Comparison of ENCODE assay signal across 8 cellular contexts in the genomic region with DNA sequence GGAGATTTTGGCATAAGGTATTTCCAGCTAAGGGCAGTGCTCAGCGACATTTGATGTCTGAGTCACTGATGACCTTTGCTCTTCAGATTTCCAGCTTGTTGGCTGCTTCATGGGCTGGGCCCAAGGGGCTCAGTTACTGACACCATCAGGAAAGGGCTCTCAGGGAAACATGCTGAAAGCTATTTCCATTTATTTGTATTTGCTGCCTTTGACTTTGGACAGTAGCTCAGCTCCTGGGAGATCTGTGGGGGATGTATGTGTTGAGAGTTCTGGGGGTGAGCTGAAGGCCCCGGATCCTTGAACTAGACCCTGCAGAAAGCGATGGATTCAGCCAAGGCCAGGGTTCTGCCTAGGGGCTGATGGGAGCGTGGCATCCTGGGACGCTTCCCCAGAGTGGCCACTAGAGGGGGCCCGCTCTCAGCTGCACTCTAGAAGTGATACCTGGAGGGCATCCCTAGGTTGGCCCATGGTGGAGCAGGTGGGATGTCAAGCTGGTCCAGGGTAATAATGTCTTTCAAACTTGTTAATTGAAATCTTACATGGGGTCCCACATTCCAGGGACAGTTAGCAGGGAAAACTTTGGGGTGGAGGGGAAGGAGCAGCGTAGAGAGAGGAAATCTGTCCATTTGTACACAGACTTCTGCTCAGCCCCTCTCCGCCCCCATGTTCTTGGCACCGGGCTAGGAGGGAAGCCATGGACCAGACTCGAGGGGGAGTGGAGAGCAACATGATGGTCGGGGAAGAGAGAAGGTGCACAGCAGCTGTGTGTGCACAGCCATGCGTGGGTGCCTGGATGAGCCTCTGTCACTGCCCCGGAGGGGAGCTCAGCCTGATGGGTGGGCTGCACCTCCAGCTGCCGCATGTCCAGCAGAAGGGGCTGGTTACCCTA. TPM values are rescaled to one million over a fixed set of nuclear protein-coding genes. Genes with fewer than 3 reads are reported as not detected.
DNase-seq lines count a peak whose midpoint lies in the region; ATAC-seq and TF ChIP-seq lines count a peak whose summit lies in the region.

No MANE protein-coding gene starts in this region.

- H3K4me1 ChIP-seq in osteoblast (ENCODE audit: insufficient read depth, low read length) = peaks cover 14% of the 10 kb centered on the region

- peak overlapping the region; percentile 71 for H2AFZ ChIP-seq in osteoblast (ENCODE audit: low read length)

- DNase-seq in NCI-H2081 (lab: John Stamatoyannopoulos, UW) (peak; percentile 13 to 23), NCI-H2081 treated with DMSO at 0.1 percent for 48 hours (lab: John Stamatoyannopoulos, UW) (no peak), NCI-H2227 treated with DMSO at 0.1 percent for 48 hours (lab: John Stamatoyannopoulos, UW) (peak; percentile 25), activated T-cell treated with anti-CD3 and anti-CD28 coated beads for 48 hours (ENCODE audit: low read depth) (peak; percentile 35), fibroblast of villous mesenchyme (ENCODE audit: low read depth) (peak; percentile 35), osteoblast (ENCODE audit: insufficient read length, low spot score, missing footprints) (peak; percentile 82), NCI-H128 (lab: John Stamatoyannopoulos, UW; ENCODE audit: unreplicated experiment) (no peak)

- H3K4me3 ChIP-seq in fibroblast of villous mesenchyme (ENCODE audit: low read depth, low read length) (no peak overlapping the region), osteoblast (ENCODE audit: insufficient read depth, low read length) (no peak overlapping the region)

- TF ChIP-seq CTCF in fibroblast of villous mesenchyme (IDR thresholded peaks at IDR 0.05; ENCODE audit: insufficient read depth, low read depth, low read length) (peak; percentile 99), osteoblast (IDR thresholded peaks at IDR 0.05; ENCODE audit: extremely low read depth, low read depth, low read length) (peak; percentile 97)

- H3K27me3 ChIP-seq in osteoblast (ENCODE audit: insufficient read depth, low read length) = no peaks in the 10 kb centered on the region

- no peaks in the 10 kb centered on the region for H4K20me1 ChIP-seq in osteoblast (ENCODE audit: insufficient read depth, low read length)

- H3K79me2 ChIP-seq in osteoblast (ENCODE audit: insufficient read depth, low read length) = no peaks in the 10 kb centered on the region

- H3K27ac ChIP-seq in osteoblast (ENCODE audit: low read depth, low read length) = no peak overlapping the region

- H3K36me3 ChIP-seq in osteoblast (ENCODE audit: insufficient read depth, low read length) = no peaks in the 10 kb centered on the region

- ATAC-seq in HG02623 (IDR thresholded peaks at IDR 0.05; ENCODE audit: unreplicated experiment) = peak; percentile 66

- H3K9me3 ChIP-seq in osteoblast (ENCODE audit: low read depth, low read length) = no peaks in the 10 kb centered on the region

- H3K4me2 ChIP-seq in osteoblast (ENCODE audit: insufficient read depth, low read length) = no peak overlapping the region

RNA-seq across cellular contexts. Expression of gene BTBD16, which starts 3.0 kb away (rescaled TPM):
- total RNA-seq in fibroblast of villous mesenchyme (not detected in 2 replicates), osteoblast (not detected in 2 replicates)

Comparison
In these comparisons a context has a peak if more than half of its experiments do, and no peak if none do; other contexts are left out.
1. DNase-seq: peak in NCI-H2081 (2 of 2), NCI-H2227 treated with DMSO at 0.1 percent for 48 hours (single experiment), activated T-cell treated with anti-CD3 and anti-CD28 coated beads for 48 hours (single experiment), fibroblast of villous mesenchyme (single experiment) and osteoblast (single experiment); none in NCI-H2081 treated with DMSO at 0.1 percent for 48 hours (single experiment) and NCI-H128 (single experiment).